ENCODE assay signal across 8 cellular contexts in the genomic region with DNA sequence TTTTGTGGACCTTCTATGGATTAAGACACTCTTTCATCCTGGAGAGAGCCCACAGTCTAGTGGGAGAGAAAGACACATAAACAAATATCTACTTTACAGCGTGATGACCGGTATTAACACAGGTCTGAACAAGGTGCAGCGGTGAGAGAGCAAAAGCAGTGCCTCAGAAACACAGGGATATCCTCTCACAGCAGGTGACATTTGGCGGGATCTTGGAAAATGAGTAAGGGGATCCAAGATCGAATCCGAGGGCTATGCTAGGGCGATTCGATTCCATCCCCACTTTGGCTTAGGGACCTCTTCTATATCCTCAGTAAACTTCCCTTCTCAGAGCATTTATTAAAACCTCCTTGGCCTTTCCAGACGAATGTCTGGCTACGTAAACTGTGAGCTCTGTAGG. TPM values are rescaled to one million over a fixed set of nuclear protein-coding genes. Genes with fewer than 3 reads are reported as not detected.
DNase-seq lines count a peak whose midpoint lies in the region; TF ChIP-seq lines count a peak whose summit lies in the region.

No MANE protein-coding gene starts in this region.

- peaks cover 0 to 23% (median 0%) of the 10 kb centered on the region in 4 donors for H3K36me3 ChIP-seq in sigmoid colon

- no peak for TF ChIP-seq EP300 in sigmoid colon (IDR thresholded peaks at IDR 0.05)

- TF ChIP-seq POLR2A in sigmoid colon (IDR thresholded peaks at IDR 0.05) = no peak

- no peaks in the 10 kb centered on the region for H3K9me3 Mint-ChIP-seq in T-helper 1 cell treated with Interleukin-12 subunit alpha and Interleukin-12 subunit beta and Interleukin-4 antibody, amounts not matched to agents 30 μg/mL and 1 μg/mL, for 36 hours

- H3K27ac Mint-ChIP-seq in T-helper 1 cell treated with Interleukin-12 subunit alpha and Interleukin-12 subunit beta and Interleukin-4 antibody, amounts not matched to agents 30 μg/mL and 1 μg/mL, for 36 hours = peak overlapping the region; percentile 88

- WGBS in sigmoid colon, 2 donors = 1 to 8% methylated on average over 10 of the region's 10 CpGs

- H3K36me3 Mint-ChIP-seq in T-helper 1 cell treated with Interleukin-12 subunit alpha and Interleukin-12 subunit beta and Interleukin-4 antibody, amounts not matched to agents 30 μg/mL and 1 μg/mL, for 36 hours (ENCODE audit: low read depth) = peaks cover 7% of the 10 kb centered on the region

- TF ChIP-seq CTCF in fibroblast of pulmonary artery (IDR thresholded peaks at IDR 0.05; ENCODE audit: low read length, missing control alignments) (no peak), sigmoid colon (IDR thresholded peaks at IDR 0.05) (no peak)

- peak overlapping the region; percentile 88 to 93 (median 90) for H3K27ac ChIP-seq in sigmoid colon

- no peaks in the 10 kb centered on the region for H3K9me3 ChIP-seq in sigmoid colon

- H3K27me3 Mint-ChIP-seq in T-helper 1 cell treated with Interleukin-12 subunit alpha and Interleukin-12 subunit beta and Interleukin-4 antibody, amounts not matched to agents 30 μg/mL and 1 μg/mL, for 36 hours (ENCODE audit: low read depth) = no peaks in the 10 kb centered on the region

- no peak for DNase-seq in T-helper 1 cell
- peak; percentile 11 for DNase-seq in SK-MEL-5 (ENCODE audit: low read depth, low spot score)
- DNase-seq in fibroblast of pulmonary artery (ENCODE audit: low read depth) = no peak
- no peak for DNase-seq in sigmoid colon
- no peak for DNase-seq in UCSD-AML1 (lab: John Stamatoyannopoulos, UW; ENCODE audit: unreplicated experiment)
- no peak for DNase-seq in nucleus accumbens (lab: John Stamatoyannopoulos, UW)
- no peak for DNase-seq in T-helper 9 cell

- in situ Hi-C loops in SK-MEL-5 (cut with HindIII; ENCODE audit: low pct_unique_long_range_greater_than_20kb, low sequenced_read_pairs) = no loop called here

- no peaks in the 10 kb centered on the region for H3K27me3 ChIP-seq in sigmoid colon

- peak overlapping the region; percentile 97 for H3K4me3 Mint-ChIP-seq in T-helper 1 cell treated with Interleukin-12 subunit alpha and Interleukin-12 subunit beta and Interleukin-4 antibody, amounts not matched to agents 30 μg/mL and 1 μg/mL, for 36 hours

- peaks cover 0 to 58% (median 53%) of the 10 kb centered on the region in 4 donors for H3K4me1 ChIP-seq in sigmoid colon

- H3K4me3 ChIP-seq in fibroblast of pulmonary artery (replicated peaks; ENCODE audit: low read depth, low read length) (peak overlapping the region; percentile 98), sigmoid colon (peak overlapping the region; percentile 82 to 85 (median 83))

- peaks cover 49% of the 10 kb centered on the region for H3K4me1 Mint-ChIP-seq in T-helper 1 cell treated with Interleukin-12 subunit alpha and Interleukin-12 subunit beta and Interleukin-4 antibody, amounts not matched to agents 30 μg/mL and 1 μg/mL, for 36 hours (ENCODE audit: low read depth)

- intact Hi-C loops in sigmoid colon (cut with DNase I) = loop anchor here (2.0 kb wide), 1 partner anchor 118 kb away; the partner anchor contains the start of gene PALS1

RNA-seq across cellular contexts. Expression of gene ATP6V1D, which starts 0.7 kb away (rescaled TPM):
- 245 and 251 TPM in 2 replicates for total RNA-seq in SK-MEL-5 (2014; rRNA removed; shearing (Covaris generic))
- 84.6 and 129 TPM in 2 replicates for polyA plus RNA-seq in SK-MEL-5 (2015; cell fraction: cytosol; rRNA removed)
- 42.2 and 49.5 TPM in 2 replicates for polyA plus RNA-seq in SK-MEL-5 (2015; cell fraction: nucleus; rRNA removed)
- total RNA-seq in sigmoid colon = 10 to 100 TPM; 65.8 to 89.9 (median 76.7) TPM
- polyA plus RNA-seq in sigmoid colon = 100 to 1,000 TPM in 1 of 3 donors, 10 to 100 TPM in 2; 64.1 to 181 (median 97.9) TPM

RNA-seq across cellular contexts. Expression of gene EIF2S1, which starts 1.2 kb away (rescaled TPM):
- total RNA-seq in SK-MEL-5 (2014; rRNA removed; shearing (Covaris generic)) = 231 and 257 TPM in 2 replicates
- polyA plus RNA-seq in SK-MEL-5 (2015; cell fraction: cytosol; rRNA removed) = 136 and 147 TPM in 2 replicates
- 59.4 and 74.2 TPM in 2 replicates for polyA plus RNA-seq in SK-MEL-5 (2015; cell fraction: nucleus; rRNA removed)
- total RNA-seq in sigmoid colon = 100 to 1,000 TPM in 3 of 4 donors, 10 to 100 TPM in 1; 31.3 to 131 (median 119) TPM
- polyA plus RNA-seq in sigmoid colon = 100 to 1,000 TPM in 1 of 3 donors, 10 to 100 TPM in 2; 75.7 to 104 (median 86.6) TPM

RNA-seq across cellular contexts. Expression of gene PLEK2, which starts 53.1 kb away (rescaled TPM):
- 0.55 and 0.69 TPM in 2 replicates for total RNA-seq in SK-MEL-5 (2014; rRNA removed; shearing (Covaris generic))
- 0.49 and 0.54 TPM in 2 replicates for polyA plus RNA-seq in SK-MEL-5 (2015; cell fraction: cytosol; rRNA removed)
- not detected in 2 replicates for polyA plus RNA-seq in SK-MEL-5 (2015; cell fraction: nucleus; rRNA removed)
- 1 to 10 TPM in 2 of 4 donors, under 1 TPM in 1, not detected in 1; 0.16 to 7.8 (median 1.8) TPM for total RNA-seq in sigmoid colon
- polyA plus RNA-seq in sigmoid colon = 10 to 100 TPM; 35.4 to 51.8 (median 35.8) TPM
